In genomic region chr18:34028341-34028740, GRCh38 we compare ENCODE assay signal across 27 cellular contexts.
DNase-seq lines count a peak whose midpoint lies in the region; ATAC-seq and TF ChIP-seq lines count a peak whose summit lies in the region.
"Had no signal": no experiment of that assay in that cellular context is flagged by ENCODE, and none has a peak within 500 bp of the region (broad histone marks: within the 10 kb centered on the region; RNA-seq: fewer than 3 reads in every experiment).

No MANE protein-coding gene starts in this region.

- DNase-seq in MG63 (peak; percentile 25), RPMI8226 (peak; percentile 11), iris pigment epithelial cell (ENCODE audit: low read depth) (peak; percentile 24), stomach (peak; percentile 54)
- no peak for DNase-seq in activated naive CD8-positive, alpha-beta T cell treated with anti-CD3 and anti-CD28 coated beads for 36 hours
- DNase-seq in stimulated activated CD4-positive, alpha-beta T cell treated with anti-CD3 and anti-CD28 coated beads, Interleukin-2, amount 100 ng/mL, for 24 hours: no peak
- DNase-seq: activated B cell treated with CpG ODN at 0.5 μM for 24 hours; activated CD4-positive, alpha-beta memory T cell treated with anti-CD3 and anti-CD28 coated beads, Interleukin-2, amount 10 ng/mL, durations not matched to agents 7 days and 5 days; activated gamma-delta T cell treated with Interleukin-2 at 50 U/mL for 16 hours; activated T-cell treated with anti-CD3 and anti-CD28 coated beads for 4 hours; amniotic stem cell; CD4-positive, CD25-positive, alpha-beta regulatory T cell; DMS53; dorsolateral prefrontal cortex; head of caudate nucleus; Kasumi-1; midbrain; NCI-H1048; NCI-H2107; NCI-H510A; sigmoid colon; T-helper 9 cell had no signal

- H3K27ac Mint-ChIP-seq in activated naive CD8-positive, alpha-beta T cell treated with anti-CD3 and anti-CD28 coated beads for 36 hours: no peak overlapping the region
- H3K27ac Mint-ChIP-seq: activated B cell treated with CpG ODN at 0.5 μM for 24 hours; activated CD4-positive, alpha-beta memory T cell treated with anti-CD3 and anti-CD28 coated beads, Interleukin-2, amount 10 ng/mL, durations not matched to agents 7 days and 5 days; CD4-positive, CD25-positive, alpha-beta regulatory T cell; nephron had no signal

- intact Hi-C loops in stomach (cut with DNase I; ENCODE audit: low total_unique reads): no loop called here

- peaks cover 7% of the 10 kb centered on the region for H3K9me3 Mint-ChIP-seq in activated naive CD8-positive, alpha-beta T cell treated with anti-CD3 and anti-CD28 coated beads for 36 hours
- H3K9me3 Mint-ChIP-seq: nephron had no signal

- H3K27ac ChIP-seq in stomach: no peak overlapping the region
- H3K27ac ChIP-seq: dorsolateral prefrontal cortex, left lung, parathyroid adenoma, sigmoid colon, vagina had no signal

- no peak overlapping the region for H3K4me3 Mint-ChIP-seq in activated naive CD8-positive, alpha-beta T cell treated with anti-CD3 and anti-CD28 coated beads for 36 hours
- H3K4me3 Mint-ChIP-seq: activated B cell treated with CpG ODN at 0.5 μM for 24 hours; activated CD4-positive, alpha-beta memory T cell treated with anti-CD3 and anti-CD28 coated beads, Interleukin-2, amount 10 ng/mL, durations not matched to agents 7 days and 5 days; CD4-positive, CD25-positive, alpha-beta regulatory T cell; nephron had no signal

- 19 to 57% (median 47%) methylated on average over 2 of the region's 2 CpGs for WGBS in stomach, 5 donors

- no peaks in the 10 kb centered on the region for H3K27me3 Mint-ChIP-seq in activated naive CD8-positive, alpha-beta T cell treated with anti-CD3 and anti-CD28 coated beads for 36 hours
- H3K27me3 Mint-ChIP-seq: activated B cell treated with CpG ODN at 0.5 μM for 24 hours; activated CD4-positive, alpha-beta memory T cell treated with anti-CD3 and anti-CD28 coated beads, Interleukin-2, amount 10 ng/mL, durations not matched to agents 7 days and 5 days; CD4-positive, CD25-positive, alpha-beta regulatory T cell had no signal

- peaks cover 0 to 5% (median 0%) of the 10 kb centered on the region in 4 donors for H3K4me1 ChIP-seq in stomach
- H3K4me1 ChIP-seq: left lung, parathyroid adenoma, sigmoid colon, vagina had no signal

- no peak for TF ChIP-seq CTCF in stomach (IDR thresholded peaks at IDR 0.05)

- no peaks in the 10 kb centered on the region for H3K4me1 Mint-ChIP-seq in activated naive CD8-positive, alpha-beta T cell treated with anti-CD3 and anti-CD28 coated beads for 36 hours
- H3K4me1 Mint-ChIP-seq: activated B cell treated with CpG ODN at 0.5 μM for 24 hours; activated CD4-positive, alpha-beta memory T cell treated with anti-CD3 and anti-CD28 coated beads, Interleukin-2, amount 10 ng/mL, durations not matched to agents 7 days and 5 days; CD4-positive, CD25-positive, alpha-beta regulatory T cell; nephron had no signal

- no peaks in the 10 kb centered on the region for H3K36me3 Mint-ChIP-seq in activated naive CD8-positive, alpha-beta T cell treated with anti-CD3 and anti-CD28 coated beads for 36 hours
- H3K36me3 Mint-ChIP-seq: CD4-positive, CD25-positive, alpha-beta regulatory T cell had no signal

- H3K9me3 ChIP-seq in MG63: no peaks in the 10 kb centered on the region
- H3K9me3 ChIP-seq in stomach: peaks cover 0 to 6% (median under 1%) of the 10 kb centered on the region in 4 donors
- H3K9me3 ChIP-seq: vagina had no signal

- H3K27me3 ChIP-seq in MG63 (no peaks in the 10 kb centered on the region), stomach (no peaks in the 10 kb centered on the region)
- H3K27me3 ChIP-seq: dorsolateral prefrontal cortex, left lung, sigmoid colon, vagina had no signal

- TF ChIP-seq EP300 in stomach (IDR thresholded peaks at IDR 0.05): no peak

- H3K36me3 ChIP-seq in MG63 (no peaks in the 10 kb centered on the region), stomach (no peaks in the 10 kb centered on the region)
- H3K36me3 ChIP-seq: left lung, sigmoid colon, vagina had no signal

- H3K4me3 ChIP-seq in MG63: no peak overlapping the region
- H3K4me3 ChIP-seq in stomach: no peak overlapping the region
- H3K4me3 ChIP-seq: dorsolateral prefrontal cortex, left lung, sigmoid colon, vagina had no signal

- ATAC-seq in GM21723 (IDR thresholded peaks at IDR 0.05; ENCODE audit: unreplicated experiment): no peak
- ATAC-seq: left lung had no signal

- no peak for TF ChIP-seq POLR2A in stomach (IDR thresholded peaks at IDR 0.05)

Comparison
In these comparisons a context has a peak if more than half of its experiments do, and no peak if none do; other contexts are left out.
1. DNase-seq: peak in MG63 (single experiment), RPMI8226 (single experiment), iris pigment epithelial cell (single experiment) and stomach (single experiment); none in activated naive CD8-positive, alpha-beta T cell treated with anti-CD3 and anti-CD28 coated beads for 36 hours (single experiment) and stimulated activated CD4-positive, alpha-beta T cell treated with anti-CD3 and anti-CD28 coated beads, Interleukin-2, amount 100 ng/mL, for 24 hours (0 of 2).